In genomic region chr1:52511439-52511838, GRCh38 we compare ENCODE assay signal across 19 cellular contexts.
"Had no signal": no experiment of that assay in that cellular context is flagged by ENCODE, and none has a peak within 500 bp of the region (broad histone marks: within the 10 kb centered on the region; RNA-seq: fewer than 3 reads in every experiment).

No MANE protein-coding gene starts in this region.

- DNase-seq: dorsolateral prefrontal cortex; effector CD4-positive, alpha-beta T cell; kidney; nucleus accumbens; psoas muscle; right cardiac atrium; sigmoid colon; stimulated activated CD4-positive, alpha-beta T cell treated with anti-CD3 and anti-CD28 coated beads, Interleukin-2, amount 100 ng/mL, for 24 hours; stimulated activated CD4-positive, alpha-beta T cell treated with anti-CD3 and anti-CD28 coated beads, Interleukin-4, amount 100 ng/mL, for 24 hours; stimulated activated naive CD4-positive, alpha-beta T cell treated with Interleukin-2 at 50 U/mL for 16 hours; stomach; thyroid gland; trophoblast cell had no signal

- H3K4me1 Mint-ChIP-seq: nephron had no signal

- H3K9me3 Mint-ChIP-seq: memory B cell; nephron; stimulated activated effector memory CD8-positive, alpha-beta T cell treated with anti-CD3 and anti-CD28 coated beads, Interleukin-12 subunit alpha, Interleukin-12 subunit beta, amount 100 ng/mL, for 72 hours had no signal

- H3K27me3 Mint-ChIP-seq: memory B cell had no signal

- H3K27ac ChIP-seq: dorsolateral prefrontal cortex, psoas muscle, sigmoid colon, stomach, thyroid gland, vagina had no signal

- H3K4me1 ChIP-seq: sigmoid colon, stomach, vagina had no signal

- ATAC-seq: left lobe of liver, psoas muscle, right cardiac atrium had no signal

- H3K27me3 ChIP-seq: dorsolateral prefrontal cortex, sigmoid colon, stomach, thyroid gland, vagina had no signal

- H3K4me3 ChIP-seq: dorsolateral prefrontal cortex, lung, psoas muscle, sigmoid colon, stomach, thyroid gland, vagina had no signal

- H3K4me3 Mint-ChIP-seq: memory B cell; nephron; stimulated activated effector memory CD8-positive, alpha-beta T cell treated with anti-CD3 and anti-CD28 coated beads, Interleukin-12 subunit alpha, Interleukin-12 subunit beta, amount 100 ng/mL, for 72 hours had no signal

- H3K27ac Mint-ChIP-seq: memory B cell; nephron; stimulated activated effector memory CD8-positive, alpha-beta T cell treated with anti-CD3 and anti-CD28 coated beads, Interleukin-12 subunit alpha, Interleukin-12 subunit beta, amount 100 ng/mL, for 72 hours had no signal

- H3K9me3 ChIP-seq: psoas muscle, sigmoid colon, stomach, thyroid gland, vagina had no signal

- H3K36me3 ChIP-seq: thyroid gland had no signal
